8 cellular contexts compared by ENCODE assay signal in the genomic region with DNA sequence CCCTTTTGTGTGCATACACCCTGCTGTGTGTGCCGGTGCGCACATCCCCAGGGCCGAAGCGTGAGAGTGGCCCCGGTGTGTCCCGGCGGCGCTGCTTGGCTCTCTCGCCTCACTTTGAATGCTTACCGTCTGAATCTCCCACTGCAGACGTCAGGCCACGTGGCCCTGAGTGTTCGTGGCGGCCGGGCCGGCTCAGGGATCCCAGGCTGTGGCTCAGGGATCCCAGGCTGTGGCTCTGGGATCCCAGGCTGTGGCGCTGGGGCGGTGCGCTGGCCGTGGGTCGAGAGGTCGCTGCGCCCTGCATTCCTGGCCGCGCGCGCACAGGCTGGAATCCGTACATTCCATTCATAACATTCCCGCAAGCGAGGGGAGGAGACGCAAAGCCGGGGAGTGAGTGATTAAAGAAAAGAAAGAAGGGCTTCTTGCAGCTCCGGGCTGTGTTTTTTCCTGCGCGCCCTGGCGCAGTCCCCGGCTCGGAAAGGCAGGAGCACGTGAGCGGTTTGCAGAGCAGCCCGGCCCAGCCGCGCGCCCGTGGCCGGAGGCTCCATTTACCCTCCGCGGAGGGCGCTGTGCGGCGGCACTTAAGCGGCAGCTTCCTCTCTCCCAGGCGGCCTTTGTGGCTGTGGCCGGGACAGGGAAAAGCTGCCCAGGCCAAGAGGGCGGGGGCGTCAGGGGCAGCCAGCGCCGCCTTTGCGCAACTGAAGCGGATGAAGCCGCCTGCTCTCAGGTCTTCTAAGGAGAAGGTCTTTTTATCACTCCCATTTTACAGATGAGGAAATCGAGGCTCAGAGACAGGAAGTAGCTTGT.
DNase-seq lines count a peak whose midpoint lies in the region; ATAC-seq, FAIRE-seq and TF ChIP-seq lines count a peak whose summit lies in the region.

No MANE protein-coding gene starts in this region.

- TF ChIP-seq RAD21 in A549 (conservative IDR thresholded peaks at IDR 0.05 in 1 of 2, IDR thresholded peaks at IDR 0.05 in 1 of 2): 0 out of 5 replicates have a peak, but pooled peaks of 1 of the 2 experiments have one; percentile 11

- H3K4me1 ChIP-seq in A549: peaks cover 23% of the 10 kb centered on the region
- peaks cover 32 to 68% (median 52%) of the 10 kb centered on the region in 4 donors for H3K4me1 ChIP-seq in stomach

- peak overlapping the region; percentile 73 to 88 for H3K27ac ChIP-seq in A549
- H3K27ac ChIP-seq in coronary artery: peak overlapping the region; percentile 90 to 96
- H3K27ac ChIP-seq in stomach: peak overlapping the region; percentile 55 to 90 (median 88)

- CTCF ChIA-PET in A549 (lab: Yijun Ruan, JAX): interaction anchor here (1.1 to 1.3 kb wide), 3 partner anchors 10 to 125 kb away, joined by 3 to 5 read pairs (median 3); no protein-coding TSS in a partner anchor

- FAIRE-seq in A549 (lab: Jason Lieb, UNC): no peak

- peak; percentile 28 to 75 for DNase-seq in A549 (ENCODE audit: low read depth in 1 of 2, low spot score in 1 of 2)
- DNase-seq in MG63: peak; percentile 85
- DNase-seq in coronary artery (ENCODE audit: low spot score): peak; percentile 96
- DNase-seq in kidney tubule cell (ENCODE audit: low spot score): peak; percentile 94
- peak; percentile 83 for DNase-seq in stomach
- no peak for DNase-seq in RKO (ENCODE audit: low spot score)
- DNase-seq in AML-193 (lab: John Stamatoyannopoulos, UW): no peak

- TF ChIP-seq CTCF in A549 (IDR thresholded peaks at IDR 0.05): no peak; the same call in 2 of the 3 replicates
- peak; percentile 15 for TF ChIP-seq CTCF in coronary artery (IDR thresholded peaks at IDR 0.05)
- TF ChIP-seq CTCF in stomach (IDR thresholded peaks at IDR 0.05): no peak

- POLR2A ChIA-PET in A549 (lab: Yijun Ruan, JAX): interaction anchor here (1.2 kb wide), 1 partner anchor 17 kb away, joined by 4 read pairs; no protein-coding TSS in a partner anchor

- intact Hi-C loops in stomach (cut with DNase I; ENCODE audit: low total_unique reads): no loop called here

- peak overlapping the region; percentile 75 for H3K4me2 ChIP-seq in A549

- TF ChIP-seq POLR2A in A549 (IDR thresholded peaks at IDR 0.05; ENCODE audit: low read length) (no peak), stomach (IDR thresholded peaks at IDR 0.05) (no peak)

- no peak for TF ChIP-seq EP300 in A549 (IDR thresholded peaks at IDR 0.05)
- TF ChIP-seq EP300 in stomach (IDR thresholded peaks at IDR 0.05): peak; percentile 62

- 4% methylated on average over 19 of the region's 62 CpGs for WGBS in A549 (ENCODE audit: missing lambda C conversion rate)
- WGBS in stomach, 5 donors: 1 to 8% (median 4%) methylated on average over 35 to 62 of the region's 62 CpGs

- H3K36me3 ChIP-seq in MG63 (no peaks in the 10 kb centered on the region), stomach (no peaks in the 10 kb centered on the region)

- H3K4me3 ChIP-seq in A549 (peak overlapping the region; percentile 42), MG63 (peak overlapping the region; percentile 20), coronary artery (peak overlapping the region; percentile 55), stomach (peak overlapping the region; percentile 30 to 40 (median 34))

- peak; percentile 84 to 90 for ATAC-seq in A549
- no peak for ATAC-seq in HG02798 (IDR thresholded peaks at IDR 0.05; ENCODE audit: poor library complexity, unreplicated experiment)

- H3K27me3 ChIP-seq in MG63 (no peaks in the 10 kb centered on the region), stomach (peaks cover 0 to 28% (median 4%) of the 10 kb centered on the region in 3 donors)

- H3K9me3 ChIP-seq in A549 (no peaks in the 10 kb centered on the region), MG63 (no peaks in the 10 kb centered on the region), stomach (no peaks in the 10 kb centered on the region)

TF ChIP-seq in A549, 52 proteins besides CTCF, POLR2A, EP300 and RAD21 (continues in another document):
- TF ChIP-seq NR3C1 (IDR thresholded peaks at IDR 0.05) (no peak), POLR2AphosphoS2 (conservative IDR thresholded peaks at IDR 0.05; ENCODE audit: low read length) (no peak), KDM1A (IDR thresholded peaks at IDR 0.05; ENCODE audit: low read depth) (0 out of 2 replicates have a peak, but pooled peaks have one; percentile 54), SMC3 (IDR thresholded peaks at IDR 0.05) (no peak), RCOR1 (IDR thresholded peaks at IDR 0.05; ENCODE audit: low read depth, low read length) (no peak), ZNF302 (CRISPR knock-in tag; IDR thresholded peaks at IDR 0.05) (no peak), RFX5 (IDR thresholded peaks at IDR 0.05) (no peak), MAFK (IDR thresholded peaks at IDR 0.05; ENCODE audit: partially characterized antibody) (no peak), TP53 (CRISPR knock-in tag; IDR thresholded peaks at IDR 0.05) (no peak), ZSCAN20 (CRISPR knock-in tag; IDR thresholded peaks at IDR 0.05) (no peak), HEYL (CRISPR knock-in tag; IDR thresholded peaks at IDR 0.05) (no peak), JUN (IDR thresholded peaks at IDR 0.05) (0 out of 5 replicates have a peak, but pooled peaks of 1 of the 2 experiments have one; percentile 19), RNF2 (IDR thresholded peaks at IDR 0.05; ENCODE audit: borderline replicate concordance, low read depth) (no peak), HOXB13 (CRISPR knock-in tag; IDR thresholded peaks at IDR 0.05; ENCODE audit: low read depth) (no peak), CEBPB (IDR thresholded peaks at IDR 0.05) (0 out of 4 replicates have a peak, but pooled peaks of 1 of the 2 experiments have one; percentile 8), EHMT2 (IDR thresholded peaks at IDR 0.05; ENCODE audit: low read depth) (no peak), PHF8 (IDR thresholded peaks at IDR 0.05; ENCODE audit: borderline replicate concordance, low read depth) (no peak), SREBF2 (IDR thresholded peaks at IDR 0.05) (no peak), ZFP36 (IDR thresholded peaks at IDR 0.05; ENCODE audit: borderline replicate concordance, partially characterized antibody) (no peak), CBX2 (IDR thresholded peaks at IDR 0.05; ENCODE audit: borderline replicate concordance, low read depth) (no peak), CBX8 (IDR thresholded peaks at IDR 0.05) (no peak), FOSB (CRISPR knock-in tag; IDR thresholded peaks at IDR 0.05) (no peak), HOXA7 (CRISPR knock-in tag; IDR thresholded peaks at IDR 0.05) (no peak), HDAC2 (IDR thresholded peaks at IDR 0.05) (peak; percentile 14; the same call in 1 of the 2 replicates), TFCP2L1 (CRISPR knock-in tag; IDR thresholded peaks at IDR 0.05) (no peak)
- TF ChIP-seq, protein P1, sequence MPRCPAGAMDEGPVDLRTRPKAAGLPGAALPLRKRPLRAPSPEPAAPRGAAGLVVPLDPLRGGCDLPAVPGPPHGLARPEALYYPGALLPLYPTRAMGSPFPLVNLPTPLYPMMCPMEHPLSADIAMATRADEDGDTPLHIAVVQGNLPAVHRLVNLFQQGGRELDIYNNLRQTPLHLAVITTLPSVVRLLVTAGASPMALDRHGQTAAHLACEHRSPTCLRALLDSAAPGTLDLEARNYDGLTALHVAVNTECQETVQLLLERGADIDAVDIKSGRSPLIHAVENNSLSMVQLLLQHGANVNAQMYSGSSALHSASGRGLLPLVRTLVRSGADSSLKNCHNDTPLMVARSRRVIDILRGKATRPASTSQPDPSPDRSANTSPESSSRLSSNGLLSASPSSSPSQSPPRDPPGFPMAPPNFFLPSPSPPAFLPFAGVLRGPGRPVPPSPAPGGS (IDR thresholded peaks at IDR 0.05): no peak
- TF ChIP-seq, protein P2, sequence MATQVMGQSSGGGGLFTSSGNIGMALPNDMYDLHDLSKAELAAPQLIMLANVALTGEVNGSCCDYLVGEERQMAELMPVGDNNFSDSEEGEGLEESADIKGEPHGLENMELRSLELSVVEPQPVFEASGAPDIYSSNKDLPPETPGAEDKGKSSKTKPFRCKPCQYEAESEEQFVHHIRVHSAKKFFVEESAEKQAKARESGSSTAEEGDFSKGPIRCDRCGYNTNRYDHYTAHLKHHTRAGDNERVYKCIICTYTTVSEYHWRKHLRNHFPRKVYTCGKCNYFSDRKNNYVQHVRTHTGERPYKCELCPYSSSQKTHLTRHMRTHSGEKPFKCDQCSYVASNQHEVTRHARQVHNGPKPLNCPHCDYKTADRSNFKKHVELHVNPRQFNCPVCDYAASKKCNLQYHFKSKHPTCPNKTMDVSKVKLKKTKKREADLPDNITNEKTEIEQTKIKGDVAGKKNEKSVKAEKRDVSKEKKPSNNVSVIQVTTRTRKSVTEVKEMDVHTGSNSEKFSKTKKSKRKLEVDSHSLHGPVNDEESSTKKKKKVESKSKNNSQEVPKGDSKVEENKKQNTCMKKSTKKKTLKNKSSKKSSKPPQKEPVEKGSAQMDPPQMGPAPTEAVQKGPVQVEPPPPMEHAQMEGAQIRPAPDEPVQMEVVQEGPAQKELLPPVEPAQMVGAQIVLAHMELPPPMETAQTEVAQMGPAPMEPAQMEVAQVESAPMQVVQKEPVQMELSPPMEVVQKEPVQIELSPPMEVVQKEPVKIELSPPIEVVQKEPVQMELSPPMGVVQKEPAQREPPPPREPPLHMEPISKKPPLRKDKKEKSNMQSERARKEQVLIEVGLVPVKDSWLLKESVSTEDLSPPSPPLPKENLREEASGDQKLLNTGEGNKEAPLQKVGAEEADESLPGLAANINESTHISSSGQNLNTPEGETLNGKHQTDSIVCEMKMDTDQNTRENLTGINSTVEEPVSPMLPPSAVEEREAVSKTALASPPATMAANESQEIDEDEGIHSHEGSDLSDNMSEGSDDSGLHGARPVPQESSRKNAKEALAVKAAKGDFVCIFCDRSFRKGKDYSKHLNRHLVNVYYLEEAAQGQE (IDR thresholded peaks at IDR 0.05): no peak
- TF ChIP-seq, protein P3, sequence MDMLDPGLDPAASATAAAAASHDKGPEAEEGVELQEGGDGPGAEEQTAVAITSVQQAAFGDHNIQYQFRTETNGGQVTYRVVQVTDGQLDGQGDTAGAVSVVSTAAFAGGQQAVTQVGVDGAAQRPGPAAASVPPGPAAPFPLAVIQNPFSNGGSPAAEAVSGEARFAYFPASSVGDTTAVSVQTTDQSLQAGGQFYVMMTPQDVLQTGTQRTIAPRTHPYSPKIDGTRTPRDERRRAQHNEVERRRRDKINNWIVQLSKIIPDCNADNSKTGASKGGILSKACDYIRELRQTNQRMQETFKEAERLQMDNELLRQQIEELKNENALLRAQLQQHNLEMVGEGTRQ (IDR thresholded peaks at IDR 0.05): no peak
- TF ChIP-seq, protein P4, sequence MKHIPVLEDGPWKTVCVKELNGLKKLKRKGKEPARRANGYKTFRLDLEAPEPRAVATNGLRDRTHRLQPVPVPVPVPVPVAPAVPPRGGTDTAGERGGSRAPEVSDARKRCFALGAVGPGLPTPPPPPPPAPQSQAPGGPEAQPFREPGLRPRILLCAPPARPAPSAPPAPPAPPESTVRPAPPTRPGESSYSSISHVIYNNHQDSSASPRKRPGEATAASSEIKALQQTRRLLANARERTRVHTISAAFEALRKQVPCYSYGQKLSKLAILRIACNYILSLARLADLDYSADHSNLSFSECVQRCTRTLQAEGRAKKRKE (CRISPR knock-in tag; IDR thresholded peaks at IDR 0.05; ENCODE audit: low read depth): no peak

Comparison
In these comparisons a context has a peak if more than half of its experiments do, and no peak if none do; other contexts are left out.
1. DNase-seq: peak in A549 (2 of 2), MG63 (single experiment), coronary artery (single experiment), kidney tubule cell (single experiment) and stomach (single experiment); none in RKO (single experiment) and AML-193 (0 of 2).
2. Peak in every context shown above with its lines, with median percentiles within 50 percentile points of each other: H3K27ac ChIP-seq and H3K4me3 ChIP-seq.